Comparison of ENCODE assay signal across 21 cellular contexts in the genomic region with DNA sequence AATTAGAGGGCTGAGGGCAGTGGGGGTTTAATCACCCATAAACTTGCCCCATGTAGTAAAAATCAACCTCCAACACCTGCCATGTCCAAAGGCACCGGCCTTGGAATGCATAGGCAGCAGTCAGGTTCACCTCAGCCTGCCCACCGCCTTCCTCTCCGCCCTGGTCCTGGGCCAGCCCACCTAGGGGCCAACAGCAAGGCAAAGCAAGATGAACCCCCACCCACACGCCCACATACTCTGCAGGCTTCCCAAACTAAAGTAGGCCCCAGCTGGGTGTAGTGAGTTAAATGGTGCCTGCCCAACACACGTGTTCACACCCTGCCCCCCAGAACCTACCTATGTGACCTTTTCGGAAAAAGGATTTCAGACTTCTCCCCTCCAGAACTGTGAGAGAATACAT.
DNase-seq lines count a peak whose midpoint lies in the region; ATAC-seq and TF ChIP-seq lines count a peak whose summit lies in the region.
"Had no signal": no experiment of that assay in that cellular context is flagged by ENCODE, and none has a peak within 500 bp of the region (broad histone marks: within the 10 kb centered on the region; RNA-seq: fewer than 3 reads in every experiment).

No MANE protein-coding gene starts in this region.

- TF ChIP-seq CTCF in IMR-90 (conservative IDR thresholded peaks at IDR 0.05; ENCODE audit: low read depth, low read length) (no peak), tibial artery (IDR thresholded peaks at IDR 0.05) (no peak), ovary (IDR thresholded peaks at IDR 0.05) (no peak)

- H4K5ac ChIP-seq in IMR-90 (ENCODE audit: low read depth, low read length): no peak overlapping the region

- H3K9me3 ChIP-seq in IMR-90 (ENCODE audit: control insufficient read depth, insufficient read depth, low read length): no peaks in the 10 kb centered on the region
- H3K9me3 ChIP-seq in adipocyte (ENCODE audit: control insufficient read depth, low read length): no peaks in the 10 kb centered on the region
- H3K9me3 ChIP-seq in neuronal stem cell (replicated peaks in 1 of 2; ENCODE audit: control insufficient read depth in 2 of 2, insufficient read depth in 1 of 2, low read depth in 1 of 2, low read length in 2 of 2): no peaks in the 10 kb centered on the region
- no peaks in the 10 kb centered on the region for H3K9me3 ChIP-seq in tibial artery
- H3K9me3 ChIP-seq in ovary: no peaks in the 10 kb centered on the region
- H3K9me3 ChIP-seq: MG63 had no signal

- POLR2A ChIA-PET in IMR-90 (lab: Charles Lee; ENCODE audit: unreplicated experiment): no interaction called here

- no peaks in the 10 kb centered on the region for H4K20me1 ChIP-seq in IMR-90 (ENCODE audit: insufficient read depth, low read length)

- H3K27me3 ChIP-seq in IMR-90 (ENCODE audit: control insufficient read depth, insufficient read depth, low read length): no peaks in the 10 kb centered on the region
- no peaks in the 10 kb centered on the region for H3K27me3 ChIP-seq in adipocyte (replicated peaks; ENCODE audit: control insufficient read depth, insufficient read depth, low read length)
- H3K27me3 ChIP-seq in neuronal stem cell (ENCODE audit: control insufficient read depth in 3 of 3, insufficient read depth in 3 of 3, low read depth in 1 of 3, low read length in 3 of 3): peaks cover 0 to 18% (median 0%) of the 10 kb centered on the region in 3 experiments
- H3K27me3 ChIP-seq in tibial artery: no peaks in the 10 kb centered on the region
- no peaks in the 10 kb centered on the region for H3K27me3 ChIP-seq in ovary
- H3K27me3 ChIP-seq: MG63 had no signal

- CTCF ChIA-PET in IMR-90 (lab: Yijun Ruan, JAX): no interaction called here

- TF ChIP-seq RAD21 in IMR-90 (IDR thresholded peaks at IDR 0.05; ENCODE audit: low read length): no peak

- intact Hi-C loops in IMR-90 (cut with micrococcal nuclease) (no loop called here), tibial artery (cut with DNase I; ENCODE audit: low total_unique reads) (no loop called here), ovary (cut with DNase I) (no loop called here)

- H2BK12ac ChIP-seq in neuronal stem cell (ENCODE audit: low read length): no peak overlapping the region

- in situ Hi-C loops in IMR-90 (cut with MboI; ENCODE audit: low sequenced_read_pairs): no loop called here

- ATAC-seq in IMR-90 (ENCODE audit: low read depth) (no peak), GM18870 (IDR thresholded peaks at IDR 0.05; ENCODE audit: unreplicated experiment) (no peak)
- ATAC-seq: CD8-positive, alpha-beta T cell; HepG2; Panc1 had no signal

- dilution Hi-C loops in IMR-90 (cut with HindIII; ENCODE audit: low sequenced_read_pairs, unreplicated experiment): no loop called here

- no peak overlapping the region for H3K56ac ChIP-seq in IMR-90 (ENCODE audit: extremely low read depth, insufficient read depth, low read length)

- no peak overlapping the region for H3K27ac ChIP-seq in IMR-90 (ENCODE audit: insufficient read depth, low read length)
- no peak overlapping the region for H3K27ac ChIP-seq in neuronal stem cell (replicated peaks; ENCODE audit: low read length)
- H3K27ac ChIP-seq in tibial artery: peak overlapping the region; percentile 60 to 64
- H3K27ac ChIP-seq in ovary: no peak overlapping the region
- H3K27ac ChIP-seq: C4-2B, RWPE1 had no signal

- H3K14ac ChIP-seq in IMR-90 (replicated peaks; ENCODE audit: low read depth, low read length) (0 out of 2 replicates have a peak overlapping the region, but pooled peaks have one; percentile 6), neuronal stem cell (ENCODE audit: low read length) (no peak overlapping the region)

- H3K9ac ChIP-seq in IMR-90 (ENCODE audit: low read depth, low read length) (no peak overlapping the region), adipocyte (ENCODE audit: low read length) (peak overlapping the region; percentile 25), neuronal stem cell (ENCODE audit: low read depth, low read length, poor library complexity) (no peak overlapping the region)

- H2AFZ ChIP-seq in IMR-90 (replicated peaks; ENCODE audit: low read length, poor library complexity) (no peak overlapping the region), neuronal stem cell (ENCODE audit: low read length) (no peak overlapping the region)

- H2BK15ac ChIP-seq in IMR-90 (ENCODE audit: low read depth, low read length): peak overlapping the region; percentile 70; the same call in 1 of the 3 replicates
- no peak overlapping the region for H2BK15ac ChIP-seq in neuronal stem cell (ENCODE audit: low read length)

- H3K23ac ChIP-seq in IMR-90 (ENCODE audit: low read depth, low read length) (0 out of 2 replicates have a peak overlapping the region, but pooled peaks have one; percentile 82), neuronal stem cell (ENCODE audit: low read depth, low read length, poor library complexity) (no peak overlapping the region)

- TF ChIP-seq EP300 in ovary (IDR thresholded peaks at IDR 0.05): no peak

- H3K4me1 ChIP-seq in IMR-90 (ENCODE audit: control insufficient read depth, insufficient read depth, low read length) (peaks cover 9% of the 10 kb centered on the region), adipocyte (ENCODE audit: control insufficient read depth, insufficient read depth, low read length) (peaks cover 18% of the 10 kb centered on the region), neuronal stem cell (ENCODE audit: control insufficient read depth in 2 of 2, insufficient read depth in 1 of 2, low read depth in 1 of 2, low read length in 2 of 2) (peaks cover 0 to 6% of the 10 kb centered on the region in 2 donors), tibial artery (peaks cover 0 to 18% (median 11%) of the 10 kb centered on the region in 4 donors), ovary (ENCODE audit: insufficient read depth) (peaks cover 10% of the 10 kb centered on the region)

- H3K36me3 ChIP-seq in IMR-90 (ENCODE audit: control insufficient read depth, insufficient read depth, low read length) (no peaks in the 10 kb centered on the region), adipocyte (ENCODE audit: control insufficient read depth, insufficient read depth, low read length, severe bottlenecking) (no peaks in the 10 kb centered on the region), neuronal stem cell (replicated peaks in 1 of 2; ENCODE audit: control insufficient read depth in 2 of 2, insufficient read depth in 2 of 2, low read length in 2 of 2) (no peaks in the 10 kb centered on the region), tibial artery (no peaks in the 10 kb centered on the region), ovary (no peaks in the 10 kb centered on the region)
- H3K36me3 ChIP-seq: MG63 had no signal

- no CpG with 5 or more reads among the region's 6 CpGs for WGBS in IMR-90 (ENCODE audit: extremely low coverage in 2 of 2, insufficient read length in 1 of 2), 2 experiments
- WGBS in neuronal stem cell (ENCODE audit: extremely low coverage in 2 of 2, insufficient read length in 2 of 2, insufficient replicate concordance in 1 of 2), 2 donors: no CpG with 5 or more reads among the region's 6 CpGs
- 91 to 99% (median 96%) methylated on average over 6 of the region's 6 CpGs for whole genome bisulfite sequencing in ovary, 3 donors

- peak overlapping the region; percentile 83; the same call in 1 of the 2 replicates for H3K4ac ChIP-seq in IMR-90 (ENCODE audit: low read depth, low read length)
- H3K4ac ChIP-seq in neuronal stem cell (ENCODE audit: low read length): no peak overlapping the region

- peak overlapping the region; percentile 39; the same call in 1 of the 2 replicates for H2BK20ac ChIP-seq in IMR-90 (ENCODE audit: low read depth, low read length)

- no TSS peak for BruUV-seq in IMR-90 (replicated peaks; lab: Mats Ljungman, UMichigan)

- peak overlapping the region; percentile 96; the same call in 1 of the 2 replicates for H2BK120ac ChIP-seq in IMR-90 (ENCODE audit: low read depth, low read length)
- H2BK120ac ChIP-seq in neuronal stem cell (ENCODE audit: low read depth, low read length): no peak overlapping the region

- H3K9me1 ChIP-seq in IMR-90 (ENCODE audit: insufficient read depth, low read length): peaks cover 11% of the 10 kb centered on the region

- H3K18ac ChIP-seq in IMR-90 (ENCODE audit: low read depth, low read length) (no peak overlapping the region; the same call in 1 of the 2 replicates), neuronal stem cell (ENCODE audit: low read length) (peak overlapping the region; percentile 4)

- H3K4me2 ChIP-seq in IMR-90 (ENCODE audit: low read depth, low read length) (no peak overlapping the region), neuronal stem cell (ENCODE audit: insufficient read depth, low read length, poor library complexity, severe bottlenecking) (no peak overlapping the region)

- no peak overlapping the region for H2AK9ac ChIP-seq in IMR-90 (replicated peaks; ENCODE audit: low read depth, low read length, poor library complexity)

- H2BK5ac ChIP-seq in IMR-90 (ENCODE audit: low read depth, low read length, poor library complexity, severe bottlenecking): peak overlapping the region; percentile 27
- H2BK5ac ChIP-seq in neuronal stem cell (ENCODE audit: low read length): no peak overlapping the region

- DNase-seq in IMR-90 (no peak), adipocyte (ENCODE audit: low read depth) (no peak), neuronal stem cell (ENCODE audit: low spot score) (no peak), tibial artery (no peak), NK-92 (lab: John Stamatoyannopoulos, UW; ENCODE audit: unreplicated experiment) (no peak), ovary (no peak)
- DNase-seq: CD8-positive, alpha-beta T cell; DMS 273 treated with DMSO at 0.1 percent for 48 hours; DMS79; GDM1; KG1; NCI-H2029; NCI-H446; NCI-H526; SHP77 had no signal

- H3K4me3 ChIP-seq in IMR-90 (ENCODE audit: insufficient read depth, low read depth, low read length) (no peak overlapping the region), adipocyte (ENCODE audit: low read length) (peak overlapping the region; percentile 24), neuronal stem cell (ENCODE audit: low read length in 2 of 2) (no peak overlapping the region), tibial artery (no peak overlapping the region), ovary (no peak overlapping the region)
- H3K4me3 ChIP-seq: MG63 had no signal

- no peak for TF ChIP-seq POLR2A in IMR-90 (IDR thresholded peaks at IDR 0.05; ENCODE audit: low read depth, low read length)
- TF ChIP-seq POLR2A in ovary (IDR thresholded peaks at IDR 0.05): no peak

- H4K8ac ChIP-seq in IMR-90 (ENCODE audit: low read depth in 2 of 2, low read length in 2 of 2) (no peak overlapping the region), neuronal stem cell (ENCODE audit: low read depth, low read length) (no peak overlapping the region)

- no peaks in the 10 kb centered on the region; a peak in 1 of 4 replicates for H3K79me1 ChIP-seq in IMR-90 (ENCODE audit: low read depth in 1 of 2, low read length in 2 of 2)
- H3K79me1 ChIP-seq in neuronal stem cell (ENCODE audit: low read depth, low read length): no peaks in the 10 kb centered on the region

- peak overlapping the region; percentile 17; the same call in 1 of the 2 replicates for H2AK5ac ChIP-seq in IMR-90 (ENCODE audit: low read depth, low read length)
- no peak overlapping the region for H2AK5ac ChIP-seq in neuronal stem cell (ENCODE audit: low read depth, low read length)

- H4K91ac ChIP-seq in IMR-90 (ENCODE audit: insufficient read depth, low read depth, low read length): no peak overlapping the region
- no peak overlapping the region for H4K91ac ChIP-seq in neuronal stem cell (ENCODE audit: low read depth, low read length, poor library complexity)

TF ChIP-seq in IMR-90, 13 proteins besides CTCF, POLR2A, EP300 and RAD21 (continues in another document):
- TF ChIP-seq RFX5 (IDR thresholded peaks at IDR 0.05; ENCODE audit: low read depth, low read length): no peak

Comparison
In these comparisons a context has a peak if more than half of its experiments do, and no peak if none do; other contexts are left out.
1. H3K27ac ChIP-seq: peak in tibial artery (2 of 2); none in IMR-90 (single experiment), neuronal stem cell (single experiment) and ovary (0 of 2).